In genomic region chr1:90220496-90220895, GRCh38 we compare ENCODE assay signal across 16 cellular contexts.
"Had no signal": no experiment of that assay in that cellular context is flagged by ENCODE, and none has a peak within 500 bp of the region (broad histone marks: within the 10 kb centered on the region; RNA-seq: fewer than 3 reads in every experiment).

No MANE protein-coding gene starts in this region.

- H3K36me3 ChIP-seq: left lung, tibial nerve had no signal

- H3K9ac ChIP-seq: parathyroid adenoma had no signal

- DNase-seq: activated B cell treated with CpG ODN at 0.5 μM for 24 hours; activated CD4-positive, alpha-beta memory T cell treated with anti-CD3 and anti-CD28 coated beads for 36 hours; activated CD4-positive, alpha-beta T cell treated with anti-CD3 and anti-CD28 coated beads for 4 hours; activated T-cell treated with anti-CD3 and anti-CD28 coated beads for 4 hours; foreskin keratinocyte; hippocampal formation; kidney; left lung; mammary epithelial cell; naive B cell; stimulated activated naive CD8-positive, alpha-beta T cell treated with anti-CD3 and anti-CD28 coated beads, Interleukin-15, Interleukin-2, amounts not matched to agents 100 U/mL and 50 U/mL, for 24 hours; substantia nigra had no signal

- ATAC-seq: foreskin keratinocyte; left lung; stimulated activated naive CD8-positive, alpha-beta T cell treated with anti-CD3 and anti-CD28 coated beads, Interleukin-15, Interleukin-2, amounts not matched to agents 100 U/mL and 50 U/mL, for 24 hours had no signal

- H3K27me3 ChIP-seq: foreskin keratinocyte, left lung, tibial nerve had no signal

- H3K27ac Mint-ChIP-seq: activated B cell treated with CpG ODN at 0.5 μM for 24 hours; activated CD4-positive, alpha-beta memory T cell treated with anti-CD3 and anti-CD28 coated beads for 36 hours; activated naive CD8-positive, alpha-beta T cell; activated T-helper 1 cell treated with anti-CD3 and anti-CD28 coated beads, Interleukin-12 subunit alpha, Interleukin-12 subunit beta, Interleukin-2, Interleukin-4 antibody, amounts not matched to agents 30 ng/mL and 10 ng/mL and 1 ng/mL, durations not matched to agents 14 hours and 24 hours and 36 hours; naive B cell had no signal

- H3K36me3 Mint-ChIP-seq: activated CD4-positive, alpha-beta memory T cell treated with anti-CD3 and anti-CD28 coated beads for 36 hours had no signal

- H3K9me3 Mint-ChIP-seq: activated T-helper 1 cell treated with anti-CD3 and anti-CD28 coated beads, Interleukin-12 subunit alpha, Interleukin-12 subunit beta, Interleukin-2, Interleukin-4 antibody, amounts not matched to agents 30 ng/mL and 10 ng/mL and 1 ng/mL, durations not matched to agents 14 hours and 24 hours and 36 hours had no signal

- H3K79me2 ChIP-seq: parathyroid adenoma had no signal

- H3K4me3 ChIP-seq: left lung, tibial nerve had no signal

- H3K4me1 Mint-ChIP-seq: activated B cell treated with CpG ODN at 0.5 μM for 24 hours, naive B cell had no signal

- H3K27ac ChIP-seq: foreskin keratinocyte, left lung, parathyroid adenoma, tibial nerve had no signal

- H3K4me3 Mint-ChIP-seq: activated B cell treated with CpG ODN at 0.5 μM for 24 hours; activated CD4-positive, alpha-beta memory T cell treated with anti-CD3 and anti-CD28 coated beads for 36 hours; activated naive CD8-positive, alpha-beta T cell; activated T-helper 1 cell treated with anti-CD3 and anti-CD28 coated beads, Interleukin-12 subunit alpha, Interleukin-12 subunit beta, Interleukin-2, Interleukin-4 antibody, amounts not matched to agents 30 ng/mL and 10 ng/mL and 1 ng/mL, durations not matched to agents 14 hours and 24 hours and 36 hours; naive B cell had no signal

- H3K4me1 ChIP-seq: foreskin keratinocyte, left lung, parathyroid adenoma, tibial nerve had no signal

- H2AFZ ChIP-seq: parathyroid adenoma had no signal
